ENCODE assay signal across 22 cellular contexts in genomic region chr5:117604845-117605244, GRCh38.
"Had no signal": no experiment of that assay in that cellular context is flagged by ENCODE, and none has a peak within 500 bp of the region (broad histone marks: within the 10 kb centered on the region; RNA-seq: fewer than 3 reads in every experiment).

No MANE protein-coding gene starts in this region.

- H3K4me1 ChIP-seq: esophagus muscularis mucosa, gastrocnemius medialis, heart left ventricle, left lung, lower lobe of right lung had no signal

- H3K27me3 ChIP-seq: dorsolateral prefrontal cortex, esophagus muscularis mucosa, gastrocnemius medialis, heart left ventricle, hepatocyte, left lung had no signal

- H3K4me3 ChIP-seq: coronary artery, dorsolateral prefrontal cortex, esophagus muscularis mucosa, gastrocnemius medialis, heart left ventricle, hepatocyte, left lung, lower lobe of right lung had no signal

- H3K36me3 ChIP-seq: esophagus muscularis mucosa, gastrocnemius medialis, heart left ventricle, left lung, lower lobe of right lung had no signal

- H3K27ac ChIP-seq: coronary artery, dorsolateral prefrontal cortex, esophagus muscularis mucosa, gastrocnemius medialis, heart left ventricle, hepatocyte, left lung, lower lobe of right lung had no signal

- ATAC-seq: gastrocnemius medialis; heart left ventricle; left cardiac atrium; left lung; left ventricle myocardium superior; lower lobe of right lung; naive thymus-derived CD4-positive, alpha-beta T cell had no signal

- H3K9me3 ChIP-seq: esophagus muscularis mucosa, gastrocnemius medialis, heart left ventricle, left lung, lower lobe of right lung had no signal

- DNase-seq: dermis blood vessel endothelial cell; dorsolateral prefrontal cortex; effector CD4-positive, alpha-beta T cell; effector memory CD4-positive, alpha-beta T cell; foreskin melanocyte; gastrocnemius medialis; glutamatergic neuron; heart left ventricle; hypothalamus; immature natural killer cell; islet precursor cell; kidney; left cardiac atrium; left lung; left ventricle myocardium superior; lower lobe of right lung; mesendoderm; midbrain; naive thymus-derived CD4-positive, alpha-beta T cell had no signal
